In the genomic region with DNA sequence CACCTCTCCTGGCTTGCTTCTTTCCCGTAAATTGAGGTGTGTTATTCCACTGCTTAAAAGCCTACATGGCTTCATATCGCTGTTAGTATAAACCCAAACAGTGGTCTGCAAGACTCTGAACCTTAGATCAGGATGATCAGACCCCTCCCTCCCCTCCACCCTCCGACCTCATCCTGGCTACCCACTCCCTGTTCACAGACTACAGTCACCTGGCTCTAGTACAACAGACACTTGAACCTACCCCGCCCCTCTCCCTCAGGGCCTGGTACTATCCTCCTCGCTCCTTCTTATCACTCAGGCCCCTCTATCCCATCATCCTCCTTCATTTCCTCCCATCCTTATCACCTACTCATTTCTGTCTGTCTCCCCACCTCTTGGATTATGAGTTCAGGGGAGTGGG, we compare ENCODE assay signal across 15 cellular contexts. TPM values are rescaled to one million over a fixed set of nuclear protein-coding genes. Genes with fewer than 3 reads are reported as not detected.
DNase-seq lines count a peak whose midpoint lies in the region; ATAC-seq and TF ChIP-seq lines count a peak whose summit lies in the region.
"Had no signal": no experiment of that assay in that cellular context is flagged by ENCODE, and none has a peak within 500 bp of the region (broad histone marks: within the 10 kb centered on the region; RNA-seq: fewer than 3 reads in every experiment).

No MANE protein-coding gene starts in this region.

- CTCF ChIA-PET in activated CD8-positive, alpha-beta T cell treated with anti-CD3 and anti-CD28 coated beads, Interleukin-2, amount 10 ng/mL, durations not matched to agents 7 days and 5 days (lab: Charles Lee) = interaction anchor here (1.0 to 5.3 kb wide), 10 partner anchors 11 to 108 kb away, joined by 3 to 34 read pairs (median 6); no protein-coding TSS in a partner anchor

- intact Hi-C loops in right lobe of liver (cut with DNase I) = no loop called here
- intact Hi-C loops in esophagus squamous epithelium (cut with DNase I) = no loop called here

- no peak overlapping the region for H3K4me3 Mint-ChIP-seq in stimulated activated naive CD8-positive, alpha-beta T cell treated with anti-CD3 and anti-CD28 coated beads, Interleukin-15, Interleukin-2, amounts not matched to agents 100 ng/mL and 50 ng/mL, for 24 hours
- peak overlapping the region; percentile 52 for H3K4me3 Mint-ChIP-seq in activated CD8-positive, alpha-beta T cell treated with anti-CD3 and anti-CD28 coated beads, Interleukin-2, amount 10 ng/mL, durations not matched to agents 7 days and 5 days
- no peak overlapping the region for H3K4me3 Mint-ChIP-seq in type B pancreatic cell

- WGBS in right lobe of liver (ENCODE audit: insufficient coverage, low coverage, low lambda C conversion rate, missing lambda C conversion rate) = 81% methylated on average over 5 of the region's 5 CpGs
- 77% methylated on average over 5 of the region's 5 CpGs for WGBS in esophagus squamous epithelium, 2 donors

- POLR2A ChIA-PET in activated CD8-positive, alpha-beta T cell treated with anti-CD3 and anti-CD28 coated beads, Interleukin-2, amount 10 ng/mL, durations not matched to agents 7 days and 5 days (lab: Charles Lee) = interaction anchor here (1.6 to 4.5 kb wide), 4 partner anchors 14 to 55 kb away, joined by 9 to 35 read pairs (median 18); no protein-coding TSS in a partner anchor

- TF ChIP-seq POLR2A in right lobe of liver (IDR thresholded peaks at IDR 0.05) = no peak
- TF ChIP-seq POLR2A in esophagus squamous epithelium (IDR thresholded peaks at IDR 0.05) = no peak

- H3K27ac ChIP-seq in right lobe of liver (peak overlapping the region; percentile 60 to 92 (median 64)), esophagus squamous epithelium (peak overlapping the region in 1 of 4 donors; percentile 25)
- H3K27ac ChIP-seq: HL-60 had no signal

- H3K27me3 Mint-ChIP-seq in stimulated activated naive CD8-positive, alpha-beta T cell treated with anti-CD3 and anti-CD28 coated beads, Interleukin-15, Interleukin-2, amounts not matched to agents 100 ng/mL and 50 ng/mL, for 24 hours = no peaks in the 10 kb centered on the region
- H3K27me3 Mint-ChIP-seq in activated CD8-positive, alpha-beta T cell treated with anti-CD3 and anti-CD28 coated beads, Interleukin-2, amount 10 ng/mL, durations not matched to agents 7 days and 5 days (ENCODE audit: low read depth) = no peaks in the 10 kb centered on the region
- H3K27me3 Mint-ChIP-seq in type B pancreatic cell = no peaks in the 10 kb centered on the region
- H3K27me3 Mint-ChIP-seq: progenitor cell of endocrine pancreas had no signal

- no peaks in the 10 kb centered on the region for H3K36me3 Mint-ChIP-seq in stimulated activated naive CD8-positive, alpha-beta T cell treated with anti-CD3 and anti-CD28 coated beads, Interleukin-15, Interleukin-2, amounts not matched to agents 100 ng/mL and 50 ng/mL, for 24 hours (ENCODE audit: low read depth)
- peaks cover 39% of the 10 kb centered on the region for H3K36me3 Mint-ChIP-seq in activated CD8-positive, alpha-beta T cell treated with anti-CD3 and anti-CD28 coated beads, Interleukin-2, amount 10 ng/mL, durations not matched to agents 7 days and 5 days (ENCODE audit: low read depth)
- no peaks in the 10 kb centered on the region for H3K36me3 Mint-ChIP-seq in type B pancreatic cell

- no peak for DNase-seq in stimulated activated naive CD8-positive, alpha-beta T cell treated with anti-CD3 and anti-CD28 coated beads, Interleukin-15, Interleukin-2, amounts not matched to agents 100 U/mL and 50 U/mL, for 24 hours
- DNase-seq in activated CD8-positive, alpha-beta T cell treated with anti-CD3 and anti-CD28 coated beads, Interleukin-2, amount 10 ng/mL, durations not matched to agents 7 days and 5 days = no peak
- no peak for DNase-seq in right lobe of liver
- no peak for DNase-seq in hypothalamus (lab: John Stamatoyannopoulos, UW)
- DNase-seq in type B pancreatic cell (ENCODE audit: extremely low spot score, unreplicated experiment) = no peak
- DNase-seq in esophagus squamous epithelium (lab: John Stamatoyannopoulos, UW) = no peak
- DNase-seq: activated CD4-positive, CD25-positive, alpha-beta regulatory T cell; GDM1; GOT3; mucosa of descending colon; NCI-H2081 had no signal

- H3K36me3 ChIP-seq in right lobe of liver = no peaks in the 10 kb centered on the region
- H3K36me3 ChIP-seq in esophagus squamous epithelium = no peaks in the 10 kb centered on the region

- H3K27ac Mint-ChIP-seq in stimulated activated naive CD8-positive, alpha-beta T cell treated with anti-CD3 and anti-CD28 coated beads, Interleukin-15, Interleukin-2, amounts not matched to agents 100 ng/mL and 50 ng/mL, for 24 hours = peak overlapping the region; percentile 67
- peak overlapping the region; percentile 97 for H3K27ac Mint-ChIP-seq in activated CD8-positive, alpha-beta T cell treated with anti-CD3 and anti-CD28 coated beads, Interleukin-2, amount 10 ng/mL, durations not matched to agents 7 days and 5 days
- H3K27ac Mint-ChIP-seq in type B pancreatic cell = no peak overlapping the region
- H3K27ac Mint-ChIP-seq: progenitor cell of endocrine pancreas had no signal

- TF ChIP-seq CTCF in right lobe of liver (IDR thresholded peaks at IDR 0.05) (no peak), type B pancreatic cell (conservative IDR thresholded peaks at IDR 0.05) (no peak), esophagus squamous epithelium (IDR thresholded peaks at IDR 0.05) (no peak)

- H3K4me1 Mint-ChIP-seq in stimulated activated naive CD8-positive, alpha-beta T cell treated with anti-CD3 and anti-CD28 coated beads, Interleukin-15, Interleukin-2, amounts not matched to agents 100 ng/mL and 50 ng/mL, for 24 hours (ENCODE audit: low read depth) = peaks cover 86% of the 10 kb centered on the region
- H3K4me1 Mint-ChIP-seq in activated CD8-positive, alpha-beta T cell treated with anti-CD3 and anti-CD28 coated beads, Interleukin-2, amount 10 ng/mL, durations not matched to agents 7 days and 5 days (ENCODE audit: low read depth) = peaks cover 84% of the 10 kb centered on the region
- H3K4me1 Mint-ChIP-seq in type B pancreatic cell (ENCODE audit: unreplicated experiment) = peaks cover 34% of the 10 kb centered on the region

- no peak for ATAC-seq in stimulated activated naive CD8-positive, alpha-beta T cell treated with anti-CD3 and anti-CD28 coated beads, Interleukin-15, Interleukin-2, amounts not matched to agents 100 U/mL and 50 U/mL, for 24 hours
- no peak for ATAC-seq in activated CD8-positive, alpha-beta T cell treated with anti-CD3 and anti-CD28 coated beads, Interleukin-2, amount 10 ng/mL, durations not matched to agents 7 days and 5 days
- ATAC-seq in right lobe of liver (no peak), GM18867 (IDR thresholded peaks at IDR 0.05; ENCODE audit: unreplicated experiment) (no peak)
- ATAC-seq: mucosa of descending colon had no signal

- H3K9me3 ChIP-seq in right lobe of liver (no peaks in the 10 kb centered on the region), esophagus squamous epithelium (no peaks in the 10 kb centered on the region)
- H3K9me3 ChIP-seq: mucosa of descending colon had no signal

- H3K27me3 ChIP-seq in right lobe of liver = no peaks in the 10 kb centered on the region
- H3K27me3 ChIP-seq in esophagus squamous epithelium = no peaks in the 10 kb centered on the region

- H3K9me3 Mint-ChIP-seq in stimulated activated naive CD8-positive, alpha-beta T cell treated with anti-CD3 and anti-CD28 coated beads, Interleukin-15, Interleukin-2, amounts not matched to agents 100 ng/mL and 50 ng/mL, for 24 hours = no peaks in the 10 kb centered on the region
- H3K9me3 Mint-ChIP-seq in activated CD8-positive, alpha-beta T cell treated with anti-CD3 and anti-CD28 coated beads, Interleukin-2, amount 10 ng/mL, durations not matched to agents 7 days and 5 days (ENCODE audit: insufficient read depth) = no peaks in the 10 kb centered on the region
- no peaks in the 10 kb centered on the region for H3K9me3 Mint-ChIP-seq in type B pancreatic cell

- H3K4me3 ChIP-seq in right lobe of liver (no peak overlapping the region), esophagus squamous epithelium (no peak overlapping the region)
- H3K4me3 ChIP-seq: mucosa of descending colon had no signal

- peaks cover 3 to 93% (median 45%) of the 10 kb centered on the region in 4 donors for H3K4me1 ChIP-seq in right lobe of liver
- peaks cover 0 to 36% (median 0%) of the 10 kb centered on the region in 3 donors for H3K4me1 ChIP-seq in esophagus squamous epithelium

RNA-seq across cellular contexts. Expression of a gene that starts 20.1 kb away (rescaled TPM):
- total RNA-seq in activated CD8-positive, alpha-beta T cell treated with anti-CD3 and anti-CD28 coated beads, Interleukin-2, amount 10 ng/mL, durations not matched to agents 7 days and 5 days = 10 to 100 TPM; 56.5 to 62.9 TPM
- 10 to 100 TPM; 12.5 to 33.0 (median 19.8) TPM for total RNA-seq in right lobe of liver
- total RNA-seq in type B pancreatic cell (ENCODE audit: low replicate concordance) = 18.6 and 21.6 TPM in 2 replicates
- 10 to 100 TPM in 1 of 4 donors, 1 to 10 TPM in 3; 1.7 to 11.6 (median 3.4) TPM for total RNA-seq in esophagus squamous epithelium
